ENCODE assay signal across 1 cellular context in genomic region chr19:42412223-42412622, GRCh38.
TF ChIP-seq lines count a peak whose summit lies in the region.

No MANE protein-coding gene starts in this region.

TF ChIP-seq in H1, 55 proteins besides CTCF, POLR2A, EP300 and RAD21:
- TF ChIP-seq POLR2AphosphoS5 (IDR thresholded peaks at IDR 0.05; ENCODE audit: low read depth, low read length) (no peak), POU5F1 (IDR thresholded peaks at IDR 0.05; ENCODE audit: low read depth, low read length) (no peak), MAX (IDR thresholded peaks at IDR 0.05) (0 out of 2 replicates have a peak, but pooled peaks have one; percentile 23)
